In genomic region chr1:66676616-66677298, GRCh38 we compare ENCODE assay signal across 13 cellular contexts.
DNase-seq lines count a peak whose midpoint lies in the region; ATAC-seq and TF ChIP-seq lines count a peak whose summit lies in the region.
"Had no signal": no experiment of that assay in that cellular context is flagged by ENCODE, and none has a peak within 500 bp of the region (broad histone marks: within the 10 kb centered on the region; RNA-seq: fewer than 3 reads in every experiment).

No MANE protein-coding gene starts in this region.

- no peak overlapping the region for H2AFZ ChIP-seq in neuronal stem cell (ENCODE audit: low read length)

- no peak overlapping the region for H3K27ac Mint-ChIP-seq in endothelial cell (ENCODE audit: unreplicated experiment)
- H3K27ac Mint-ChIP-seq: activated CD4-positive, alpha-beta T cell treated with anti-CD3 and anti-CD28 coated beads for 36 hours; IgD-negative memory B cell had no signal

- no peak overlapping the region for H3K18ac ChIP-seq in neuronal stem cell (ENCODE audit: low read length)

- no peaks in the 10 kb centered on the region for H3K36me3 Mint-ChIP-seq in endothelial cell (ENCODE audit: low read depth, unreplicated experiment)
- H3K36me3 Mint-ChIP-seq: IgD-negative memory B cell had no signal

- ATAC-seq in heart right ventricle = peak in 7 of 8 donors; percentile 63 to 87 (median 80)
- peak in 1 of 2 donors; percentile 52 for ATAC-seq in gastrocnemius medialis
- ATAC-seq: activated CD4-positive, alpha-beta T cell treated with anti-CD3 and anti-CD28 coated beads for 36 hours; esophagus mucosa had no signal

- WGBS in heart right ventricle, 2 donors = 47 to 63% methylated on average over 3 of the region's 3 CpGs
- no CpG with 5 or more reads among the region's 3 CpGs for WGBS in neuronal stem cell (ENCODE audit: extremely low coverage in 2 of 2, insufficient read length in 2 of 2, insufficient replicate concordance in 1 of 2), 2 donors

- no peak overlapping the region for H4K91ac ChIP-seq in neuronal stem cell (ENCODE audit: low read depth, low read length, poor library complexity)

- H2BK15ac ChIP-seq in neuronal stem cell (ENCODE audit: low read length) = no peak overlapping the region

- no peak overlapping the region for H2BK12ac ChIP-seq in neuronal stem cell (ENCODE audit: low read length)

- peaks cover 4% of the 10 kb centered on the region for H3K4me1 Mint-ChIP-seq in endothelial cell (ENCODE audit: unreplicated experiment)
- H3K4me1 Mint-ChIP-seq: activated CD4-positive, alpha-beta T cell treated with anti-CD3 and anti-CD28 coated beads for 36 hours; IgD-negative memory B cell had no signal

- DNase-seq in EH (ENCODE audit: low read depth) (peak; percentile 97), astrocyte of the cerebellum (ENCODE audit: low read depth) (peak; percentile 56), heart right ventricle (peak in 1 of 2 donors; percentile 27), gastrocnemius medialis (no peak), endothelial cell (ENCODE audit: low spot score) (no peak), neuronal stem cell (ENCODE audit: low spot score) (no peak), NCI-H187 (lab: John Stamatoyannopoulos, UW) (no peak), NCI-H2227 (lab: John Stamatoyannopoulos, UW; ENCODE audit: unreplicated experiment) (no peak)
- DNase-seq: activated CD4-positive, alpha-beta T cell treated with anti-CD3 and anti-CD28 coated beads for 36 hours; midbrain; stimulated activated naive CD4-positive, alpha-beta T cell had no signal

- H3K36me3 ChIP-seq in heart right ventricle (peaks cover 0 to 8% (median 0%) of the 10 kb centered on the region in 9 donors), gastrocnemius medialis (no peaks in the 10 kb centered on the region), neuronal stem cell (replicated peaks in 1 of 2; ENCODE audit: control insufficient read depth in 2 of 2, insufficient read depth in 2 of 2, low read length in 2 of 2) (no peaks in the 10 kb centered on the region)

- H3K9me3 Mint-ChIP-seq in endothelial cell (ENCODE audit: unreplicated experiment) = no peaks in the 10 kb centered on the region
- H3K9me3 Mint-ChIP-seq: IgD-negative memory B cell had no signal

- H3K79me1 ChIP-seq in neuronal stem cell (ENCODE audit: low read depth, low read length) = no peaks in the 10 kb centered on the region

- H2BK5ac ChIP-seq in neuronal stem cell (ENCODE audit: low read length) = no peak overlapping the region

- no peak overlapping the region for H3K9ac ChIP-seq in neuronal stem cell (ENCODE audit: low read depth, low read length, poor library complexity)

- no peak overlapping the region for H3K23ac ChIP-seq in neuronal stem cell (ENCODE audit: low read depth, low read length, poor library complexity)

- no peak overlapping the region for H3K4me3 Mint-ChIP-seq in endothelial cell (ENCODE audit: unreplicated experiment)
- H3K4me3 Mint-ChIP-seq: activated CD4-positive, alpha-beta T cell treated with anti-CD3 and anti-CD28 coated beads for 36 hours; IgD-negative memory B cell had no signal

- intact Hi-C loops in heart right ventricle (cut with DNase I) (loop anchor here in 1 of 10 donors (10.0 kb wide), 1 partner anchor 142 kb away; the partner anchor contains the start of gene SGIP1), gastrocnemius medialis (cut with DNase I; ENCODE audit: low total_unique reads) (no loop called here)

- no peak overlapping the region for H2BK120ac ChIP-seq in neuronal stem cell (ENCODE audit: low read depth, low read length)

- TF ChIP-seq POLR2A in gastrocnemius medialis (IDR thresholded peaks at IDR 0.05) = no peak

- H3K9me3 ChIP-seq in heart right ventricle (no peaks in the 10 kb centered on the region), gastrocnemius medialis (no peaks in the 10 kb centered on the region), neuronal stem cell (replicated peaks in 1 of 2; ENCODE audit: control insufficient read depth in 2 of 2, insufficient read depth in 1 of 2, low read depth in 1 of 2, low read length in 2 of 2) (no peaks in the 10 kb centered on the region)

- H3K27me3 ChIP-seq in heart right ventricle (no peaks in the 10 kb centered on the region), gastrocnemius medialis (no peaks in the 10 kb centered on the region), neuronal stem cell (ENCODE audit: control insufficient read depth in 3 of 3, insufficient read depth in 3 of 3, low read depth in 1 of 3, low read length in 3 of 3) (no peaks in the 10 kb centered on the region)

- H3K4me3 ChIP-seq in astrocyte of the cerebellum (ENCODE audit: low read depth, low read length) = no peak overlapping the region
- no peak overlapping the region for H3K4me3 ChIP-seq in heart right ventricle
- H3K4me3 ChIP-seq in gastrocnemius medialis = no peak overlapping the region
- no peak overlapping the region for H3K4me3 ChIP-seq in neuronal stem cell (ENCODE audit: low read length in 2 of 2)

- H3K4me1 ChIP-seq in heart right ventricle (peaks cover 0 to 51% (median 9%) of the 10 kb centered on the region in 9 donors), gastrocnemius medialis (no peaks in the 10 kb centered on the region), neuronal stem cell (ENCODE audit: control insufficient read depth in 2 of 2, insufficient read depth in 1 of 2, low read depth in 1 of 2, low read length in 2 of 2) (no peaks in the 10 kb centered on the region)

- H2AK5ac ChIP-seq in neuronal stem cell (ENCODE audit: low read depth, low read length) = no peak overlapping the region

- in situ Hi-C loops in astrocyte of the cerebellum (cut with HindIII; ENCODE audit: low sequenced_read_pairs) = no loop called here
- in situ Hi-C loops in gastrocnemius medialis (cut with MboI; ENCODE audit: low sequenced_read_pairs in 4 of 4) = no loop called here

- no peak overlapping the region for H3K4ac ChIP-seq in neuronal stem cell (ENCODE audit: low read length)

- H4K8ac ChIP-seq in neuronal stem cell (ENCODE audit: low read depth, low read length) = no peak overlapping the region

- peaks cover 2% of the 10 kb centered on the region for H3K27me3 Mint-ChIP-seq in endothelial cell (ENCODE audit: unreplicated experiment)
- H3K27me3 Mint-ChIP-seq: activated CD4-positive, alpha-beta T cell treated with anti-CD3 and anti-CD28 coated beads for 36 hours had no signal

- H3K27ac ChIP-seq in heart right ventricle = peak overlapping the region in 9 of 10 donors; percentile 25 to 87 (median 76)
- peak overlapping the region in 3 of 4 donors; percentile 23 to 31 (median 26) for H3K27ac ChIP-seq in gastrocnemius medialis
- H3K27ac ChIP-seq in neuronal stem cell (replicated peaks; ENCODE audit: low read length) = no peak overlapping the region

- no peak overlapping the region for H3K4me2 ChIP-seq in neuronal stem cell (ENCODE audit: insufficient read depth, low read length, poor library complexity, severe bottlenecking)

- H3K14ac ChIP-seq in neuronal stem cell (ENCODE audit: low read length) = no peak overlapping the region

- no peak for TF ChIP-seq CTCF in astrocyte of the cerebellum (IDR thresholded peaks at IDR 0.05; ENCODE audit: low read depth, low read length, missing control alignments)
- TF ChIP-seq CTCF in heart right ventricle (IDR thresholded peaks at IDR 0.05) = no peak
- TF ChIP-seq CTCF in gastrocnemius medialis (IDR thresholded peaks at IDR 0.05 in 4 of 5, conservative IDR thresholded peaks at IDR 0.05 in 1 of 5) = no peak
- TF ChIP-seq CTCF in endothelial cell (IDR thresholded peaks at IDR 0.05; ENCODE audit: unreplicated experiment) = no peak

Comparison
In these comparisons a context has a peak if more than half of its experiments do, and no peak if none do; other contexts are left out.
1. DNase-seq: peak in EH (single experiment) and astrocyte of the cerebellum (single experiment); none in gastrocnemius medialis (0 of 2), endothelial cell (single experiment), neuronal stem cell (single experiment), NCI-H187 (0 of 2) and NCI-H2227 (single experiment).